1 cellular context compared by ENCODE assay signal in the genomic region with DNA sequence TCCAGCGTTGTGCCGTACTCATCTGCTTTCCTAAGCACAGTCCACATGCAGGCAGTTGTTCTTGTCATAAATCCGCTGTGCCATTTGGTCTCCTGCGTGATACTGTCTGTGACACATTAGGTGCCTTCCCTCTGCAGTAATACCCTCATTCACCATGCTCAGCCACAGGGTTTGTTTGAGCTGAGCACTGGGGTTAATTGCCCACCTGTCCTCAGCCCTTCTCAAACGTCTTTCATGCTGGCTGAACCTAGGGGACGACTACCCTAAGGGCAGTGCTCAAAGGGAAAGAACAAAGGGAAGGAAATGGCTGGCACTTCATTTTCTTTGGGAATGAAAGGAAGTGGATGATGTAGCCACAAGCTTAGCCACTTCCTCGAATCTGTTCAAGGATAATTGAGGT.
TF ChIP-seq lines count a peak whose summit lies in the region.

No MANE protein-coding gene starts in this region.

TF ChIP-seq in endothelial cell of umbilical vein, 7 proteins besides CTCF, POLR2A, EP300 and RAD21 (continued from another document):
- TF ChIP-seq, protein P1, sequence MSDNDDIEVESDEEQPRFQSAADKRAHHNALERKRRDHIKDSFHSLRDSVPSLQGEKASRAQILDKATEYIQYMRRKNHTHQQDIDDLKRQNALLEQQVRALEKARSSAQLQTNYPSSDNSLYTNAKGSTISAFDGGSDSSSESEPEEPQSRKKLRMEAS (IDR thresholded peaks at IDR 0.05; ENCODE audit: insufficient read depth, insufficient read length): no peak
- no peak for TF ChIP-seq EZH2 (IDR thresholded peaks at IDR 0.05; ENCODE audit: borderline replicate concordance, low read depth, low read length, severe bottlenecking)
